Comparison of ENCODE assay signal across 8 cellular contexts in genomic region chr4:25160714-25161598, GRCh38. TPM values are rescaled to one million over a fixed set of nuclear protein-coding genes. Genes with fewer than 3 reads are reported as not detected.
DNase-seq lines count a peak whose midpoint lies in the region; ATAC-seq and TF ChIP-seq lines count a peak whose summit lies in the region.

No MANE protein-coding gene starts in this region.

- CTCF ChIA-PET in OCI-LY7 (lab: Charles Lee; ENCODE audit: unreplicated experiment): interaction anchor here (1.6 to 1.8 kb wide), 2 partner anchors 17 to 74 kb away, joined by 3 to 5 read pairs; no protein-coding TSS in a partner anchor

- H3K4me2 ChIP-seq in OCI-LY7 (ENCODE audit: low read length) (peak overlapping the region; percentile 84), mesenchymal stem cell (ENCODE audit: low read length, poor library complexity, severe bottlenecking) (peak overlapping the region; percentile 68)

- H3K36me3 ChIP-seq in OCI-LY7 (ENCODE audit: insufficient read depth, low read length): peaks cover 5% of the 10 kb centered on the region
- H3K36me3 ChIP-seq in colonic mucosa: no peaks in the 10 kb centered on the region
- H3K36me3 ChIP-seq in mesenchymal stem cell (ENCODE audit: control insufficient read depth in 1 of 2, insufficient read depth in 2 of 2, low read depth in 1 of 2, low read length in 2 of 2): peaks cover 0 to 28% of the 10 kb centered on the region in 2 experiments
- H3K36me3 ChIP-seq in aorta (ENCODE audit: control insufficient read depth in 1 of 2, insufficient read depth in 2 of 2, low read length in 1 of 2): no peaks in the 10 kb centered on the region

- WGBS in mesenchymal stem cell: 19% methylated on average over 12 of the region's 16 CpGs
- WGBS in aorta, 2 donors: 7 to 14% methylated on average over 16 of the region's 16 CpGs

- DNase-seq in A172 (ENCODE audit: low spot score): peak; percentile 23
- no peak for DNase-seq in GM12865 (ENCODE audit: low read depth)
- DNase-seq in OCI-LY7 (ENCODE audit: low spot score): peak; percentile 19
- DNase-seq in colonic mucosa: no peak
- DNase-seq in mesenchymal stem cell: peak; percentile 84
- no peak for DNase-seq in aorta
- DNase-seq in activated effector memory CD4-positive, alpha-beta T cell treated with anti-CD3 and anti-CD28 coated beads, Interleukin-2, amount 50 U/mL, for 16 hours: no peak

- no peak overlapping the region for H2BK15ac ChIP-seq in mesenchymal stem cell (ENCODE audit: low read depth, poor library complexity, severe bottlenecking)

- H3K9ac ChIP-seq in colonic mucosa (ENCODE audit: low read depth in 2 of 2, low read length in 2 of 2) (peak overlapping the region; percentile 37 to 96), mesenchymal stem cell (ENCODE audit: low read length) (peak overlapping the region; percentile 96)

- no peaks in the 10 kb centered on the region for H3K9me2 ChIP-seq in OCI-LY7 (ENCODE audit: insufficient read depth, low read length)

- H3K4ac ChIP-seq in mesenchymal stem cell (ENCODE audit: low read depth in 1 of 2, low read length in 2 of 2): no peak overlapping the region

- H3K18ac ChIP-seq in mesenchymal stem cell (ENCODE audit: low read depth in 1 of 2, low read length in 2 of 2): peak overlapping the region in 1 of 2 experiments; percentile 45

- H2AK5ac ChIP-seq in mesenchymal stem cell (ENCODE audit: low read length, severe bottlenecking): no peak overlapping the region

- H3K14ac ChIP-seq in mesenchymal stem cell (ENCODE audit: low read length in 2 of 2): no peak overlapping the region

- TF ChIP-seq CTCF in GM12865 (IDR thresholded peaks at IDR 0.05; ENCODE audit: insufficient read depth, low read depth, low read length, missing control alignments) (no peak), OCI-LY7 (conservative IDR thresholded peaks at IDR 0.05; ENCODE audit: low read length) (no peak), colonic mucosa (IDR thresholded peaks at IDR 0.05) (no peak)

- no peak overlapping the region for H4K8ac ChIP-seq in mesenchymal stem cell (ENCODE audit: low read length)

- H2AFZ ChIP-seq in OCI-LY7 (ENCODE audit: low read length): peak overlapping the region; percentile 69
- H2AFZ ChIP-seq in mesenchymal stem cell (ENCODE audit: low read depth, low read length): peak overlapping the region; percentile 5

- peak; percentile 27 for ATAC-seq in HG03025 (IDR thresholded peaks at IDR 0.05; ENCODE audit: low FRiP score, unreplicated experiment)
- ATAC-seq in aorta (ENCODE audit: low FRiP score): peak; percentile 37

- peaks cover 39% of the 10 kb centered on the region for H3K79me2 ChIP-seq in OCI-LY7 (ENCODE audit: insufficient read depth, low read depth, low read length)

- H3K4me1 ChIP-seq in OCI-LY7 (ENCODE audit: insufficient read depth, low read length, poor library complexity, severe bottlenecking) (peaks cover 24% of the 10 kb centered on the region), colonic mucosa (peaks cover 5% of the 10 kb centered on the region), mesenchymal stem cell (ENCODE audit: control insufficient read depth, insufficient read depth, low read depth, low read length) (peaks cover 5% of the 10 kb centered on the region), aorta (ENCODE audit: control insufficient read depth in 1 of 2, insufficient read depth in 2 of 2, low read length in 2 of 2) (no peaks in the 10 kb centered on the region)

- no peak overlapping the region for H2BK12ac ChIP-seq in mesenchymal stem cell (ENCODE audit: low read length in 2 of 2)

- no peaks in the 10 kb centered on the region for H4K20me1 ChIP-seq in OCI-LY7 (ENCODE audit: insufficient read depth, low read length)

- no peak overlapping the region for H3K23ac ChIP-seq in mesenchymal stem cell (ENCODE audit: low read length in 2 of 2)

- no peak overlapping the region for H2BK5ac ChIP-seq in mesenchymal stem cell (ENCODE audit: low read depth, low read length, poor library complexity, severe bottlenecking)

- H4K91ac ChIP-seq in mesenchymal stem cell (ENCODE audit: low read length): no peak overlapping the region

- H3K9me3 ChIP-seq in OCI-LY7 (ENCODE audit: low read length) (no peaks in the 10 kb centered on the region), colonic mucosa (no peaks in the 10 kb centered on the region), mesenchymal stem cell (ENCODE audit: control insufficient read depth, low read length) (no peaks in the 10 kb centered on the region), aorta (ENCODE audit: control insufficient read depth, low read length) (no peaks in the 10 kb centered on the region)

- H3K27ac ChIP-seq in OCI-LY7 (ENCODE audit: low read depth, low read length, poor library complexity, severe bottlenecking) (peak overlapping the region; percentile 89), colonic mucosa (peak overlapping the region; percentile 99), mesenchymal stem cell (ENCODE audit: low read length, poor library complexity, severe bottlenecking) (peak overlapping the region; percentile 17), aorta (ENCODE audit: low read depth in 1 of 2, low read length in 2 of 2) (peak overlapping the region; percentile 24 to 83)

- POLR2A ChIA-PET in OCI-LY7 (lab: Charles Lee): interaction anchor here (0.6 to 2.7 kb wide), 14 partner anchors 8 to 577 kb away, joined by 3 to 18 read pairs (median 4); partner anchors contain the start of genes DHX15, PI4K2B and ZCCHC4

- no peaks in the 10 kb centered on the region for H3K27me3 ChIP-seq in colonic mucosa
- H3K27me3 ChIP-seq in mesenchymal stem cell (ENCODE audit: control insufficient read depth in 1 of 2, insufficient read depth in 1 of 2, low read length in 2 of 2): no peaks in the 10 kb centered on the region
- H3K27me3 ChIP-seq in aorta (ENCODE audit: control insufficient read depth in 1 of 2, insufficient read depth in 2 of 2, low read length in 1 of 2): no peaks in the 10 kb centered on the region

- H3K79me1 ChIP-seq in mesenchymal stem cell (replicated peaks; ENCODE audit: low read length, poor library complexity, severe bottlenecking): peaks cover 3% of the 10 kb centered on the region

- H3K4me3 ChIP-seq in GM12865 (ENCODE audit: low read depth, low read length): peak overlapping the region; percentile 71
- peak overlapping the region; percentile 75 for H3K4me3 ChIP-seq in OCI-LY7 (ENCODE audit: low read depth, low read length, poor library complexity, severe bottlenecking)
- H3K4me3 ChIP-seq in colonic mucosa: peak overlapping the region; percentile 86
- peak overlapping the region in 1 of 2 experiments; percentile 84 for H3K4me3 ChIP-seq in mesenchymal stem cell (ENCODE audit: insufficient read depth in 1 of 2, low read depth in 1 of 2, low read length in 2 of 2)
- peak overlapping the region; percentile 49 to 63 for H3K4me3 ChIP-seq in aorta (ENCODE audit: low read length in 2 of 2)

- BruUV-seq in OCI-LY7 (replicated peaks; lab: Mats Ljungman, UMichigan): TSS peak; percentile 75

- no peak overlapping the region for H2BK120ac ChIP-seq in mesenchymal stem cell (ENCODE audit: low read depth, low read length)

- intact Hi-C loops in OCI-LY7 (cut with micrococcal nuclease; ENCODE audit: unreplicated experiment) (loop anchor here (1.0 to 5.0 kb wide), 4 partner anchors 74 to 576 kb away; partner anchors contain the start of genes ANAPC4, DHX15, PI4K2B and ZCCHC4), colonic mucosa (cut with DNase I) (loop anchor here (10.0 kb wide), 1 partner anchor 154 kb away; the partner anchor contains the start of gene ZCCHC4), aorta (cut with DNase I) (loop anchor here in 1 of 2 donors (10.0 kb wide), 1 partner anchor 154 kb away; the partner anchor contains the start of gene ZCCHC4)

RNA-seq across cellular contexts. Expression of gene SEPSECS, which starts 0.7 kb away (rescaled TPM):
- total RNA-seq in A172 (2014; rRNA removed; shearing (Covaris generic)): 4.7 and 10.0 TPM in 2 replicates
- total RNA-seq in OCI-LY7 (2014; rRNA removed; shearing (Covaris generic)): 5.0 and 5.8 TPM in 2 replicates
- total RNA-seq in OCI-LY7 (2022) (13.0 and 15.9 TPM in 2 replicates), colonic mucosa (10 to 100 TPM; 13.1 to 16.3 TPM), aorta (1 to 10 TPM; 5.6 to 9.4 TPM)
- 1.9 TPM for polyA plus RNA-seq in mesenchymal stem cell (2013, experiment 1 of 2)
- 2.3 TPM for polyA plus RNA-seq in mesenchymal stem cell (2013, experiment 2 of 2)
- polyA plus RNA-seq in aorta: 1 to 10 TPM; 3.3 to 5.3 TPM

Comparison
In these comparisons a context has a peak if more than half of its experiments do, and no peak if none do; other contexts are left out.
1. DNase-seq: peak in A172 (single experiment), OCI-LY7 (single experiment) and mesenchymal stem cell (single experiment); none in GM12865 (single experiment), colonic mucosa (single experiment), aorta (0 of 2) and activated effector memory CD4-positive, alpha-beta T cell treated with anti-CD3 and anti-CD28 coated beads, Interleukin-2, amount 50 U/mL, for 16 hours (single experiment).
2. H3K27ac ChIP-seq: peak in every context shown above with its lines; median percentile 99 in colonic mucosa; 89 in OCI-LY7; 54 in aorta; 17 in mesenchymal stem cell.